ENCODE assay signal across 28 cellular contexts in genomic region chr2:216992056-216992455, GRCh38.
DNase-seq lines count a peak whose midpoint lies in the region; ATAC-seq and TF ChIP-seq lines count a peak whose summit lies in the region.
"Had no signal": no experiment of that assay in that cellular context is flagged by ENCODE, and none has a peak within 500 bp of the region (broad histone marks: within the 10 kb centered on the region; RNA-seq: fewer than 3 reads in every experiment).

No MANE protein-coding gene starts in this region.

- intact Hi-C loops in psoas muscle (cut with DNase I) (no loop called here), OCI-LY7 (cut with micrococcal nuclease; ENCODE audit: unreplicated experiment) (no loop called here)
- intact Hi-C loops in activated T-helper 1 cell treated with anti-CD3 and anti-CD28 coated beads, Interleukin-12 subunit alpha, Interleukin-12 subunit beta, Interleukin-2, Interleukin-4 antibody, amounts not matched to agents 30 ng/mL and 10 ng/mL and 1 ng/mL, durations not matched to agents 14 hours and 24 hours and 36 hours (cut with micrococcal nuclease), result no loop called here

- H3K4me1 Mint-ChIP-seq in activated T-helper 1 cell treated with anti-CD3 and anti-CD28 coated beads, Interleukin-12 subunit alpha, Interleukin-12 subunit beta, Interleukin-2, Interleukin-4 antibody, amounts not matched to agents 30 ng/mL and 10 ng/mL and 1 ng/mL, durations not matched to agents 14 hours and 24 hours and 36 hours (ENCODE audit: low read depth), result no peaks in the 10 kb centered on the region
- H3K4me1 Mint-ChIP-seq: activated naive CD4-positive, alpha-beta T cell treated with anti-CD3 and anti-CD28 coated beads, Interleukin-2, amount 10 ng/mL, durations not matched to agents 7 days and 5 days; memory B cell had no signal

- H3K9me3 Mint-ChIP-seq in activated T-helper 1 cell treated with anti-CD3 and anti-CD28 coated beads, Interleukin-12 subunit alpha, Interleukin-12 subunit beta, Interleukin-2, Interleukin-4 antibody, amounts not matched to agents 30 ng/mL and 10 ng/mL and 1 ng/mL, durations not matched to agents 14 hours and 24 hours and 36 hours, result no peaks in the 10 kb centered on the region
- H3K9me3 Mint-ChIP-seq: activated naive CD4-positive, alpha-beta T cell treated with anti-CD3 and anti-CD28 coated beads, Interleukin-2, amount 10 ng/mL, durations not matched to agents 7 days and 5 days; HFFc6 had no signal

- H3K4me3 ChIP-seq in BLaER1 (no peak overlapping the region), HEK293 (ENCODE audit: low read depth, low read length) (no peak overlapping the region), psoas muscle (no peak overlapping the region), OCI-LY7 (ENCODE audit: low read depth, low read length, poor library complexity, severe bottlenecking) (no peak overlapping the region)
- H3K4me3 ChIP-seq: breast epithelium, colonic mucosa, SJSA1 had no signal

- no peaks in the 10 kb centered on the region for H4K20me1 ChIP-seq in BLaER1
- H4K20me1 ChIP-seq in OCI-LY7 (ENCODE audit: insufficient read depth, low read length), result no peaks in the 10 kb centered on the region

- no peaks in the 10 kb centered on the region for H3K36me3 Mint-ChIP-seq in activated T-helper 1 cell treated with anti-CD3 and anti-CD28 coated beads, Interleukin-12 subunit alpha, Interleukin-12 subunit beta, Interleukin-2, Interleukin-4 antibody, amounts not matched to agents 30 ng/mL and 10 ng/mL and 1 ng/mL, durations not matched to agents 14 hours and 24 hours and 36 hours (ENCODE audit: low read depth)
- H3K36me3 Mint-ChIP-seq: activated naive CD4-positive, alpha-beta T cell treated with anti-CD3 and anti-CD28 coated beads, Interleukin-2, amount 10 ng/mL, durations not matched to agents 7 days and 5 days; memory B cell; type B pancreatic cell had no signal

- no peak overlapping the region for H2AFZ ChIP-seq in OCI-LY7 (ENCODE audit: low read length)

- CTCF ChIA-PET in HEK293 (lab: Yijun Ruan, JAX) (interaction anchor here (0.7 kb wide), 1 partner anchor 35 kb away, joined by 3 read pairs; no protein-coding TSS in a partner anchor), OCI-LY7 (lab: Charles Lee; ENCODE audit: unreplicated experiment) (no interaction called here)

- TF ChIP-seq CTCF in HEK293 (tag by site-specific recombination; IDR thresholded peaks at IDR 0.05), result no peak
- TF ChIP-seq CTCF in psoas muscle (IDR thresholded peaks at IDR 0.05), result no peak
- no peak for TF ChIP-seq CTCF in OCI-LY7 (conservative IDR thresholded peaks at IDR 0.05; ENCODE audit: low read length)

- POLR2A ChIA-PET in HEK293 (lab: Yijun Ruan, JAX), result no interaction called here
- POLR2A ChIA-PET in OCI-LY7 (lab: Charles Lee), result interaction anchor here (0.5 kb wide), 1 partner anchor 732 kb away, joined by 4 read pairs; no protein-coding TSS in a partner anchor

- H3K4me3 Mint-ChIP-seq in activated T-helper 1 cell treated with anti-CD3 and anti-CD28 coated beads, Interleukin-12 subunit alpha, Interleukin-12 subunit beta, Interleukin-2, Interleukin-4 antibody, amounts not matched to agents 30 ng/mL and 10 ng/mL and 1 ng/mL, durations not matched to agents 14 hours and 24 hours and 36 hours, result no peak overlapping the region
- H3K4me3 Mint-ChIP-seq: activated naive CD4-positive, alpha-beta T cell treated with anti-CD3 and anti-CD28 coated beads, Interleukin-2, amount 10 ng/mL, durations not matched to agents 7 days and 5 days; HFFc6; memory B cell; type B pancreatic cell had no signal

- no TSS peak for BruUV-seq in OCI-LY7 (replicated peaks; lab: Mats Ljungman, UMichigan)

- H3K9ac ChIP-seq in BLaER1, result no peak overlapping the region

- no peak for ATAC-seq in psoas muscle
- no peak for ATAC-seq in HG02840 (IDR thresholded peaks at IDR 0.05; ENCODE audit: low FRiP score, unreplicated experiment)
- ATAC-seq in GM19452 (IDR thresholded peaks at IDR 0.05; ENCODE audit: unreplicated experiment), result no peak

- H3K27ac ChIP-seq in BLaER1 (no peak overlapping the region), HEK293 (ENCODE audit: extremely low read depth, low read depth, low read length) (no peak overlapping the region), psoas muscle (no peak overlapping the region), OCI-LY7 (ENCODE audit: low read depth, low read length, poor library complexity, severe bottlenecking) (no peak overlapping the region)
- H3K27ac ChIP-seq: colonic mucosa, SJSA1 had no signal

- no peaks in the 10 kb centered on the region for H3K79me2 ChIP-seq in OCI-LY7 (ENCODE audit: insufficient read depth, low read depth, low read length)

- no peaks in the 10 kb centered on the region for H3K27me3 ChIP-seq in BLaER1
- H3K27me3 ChIP-seq in psoas muscle (ENCODE audit: insufficient read depth in 3 of 3, low read length in 2 of 3), result no peaks in the 10 kb centered on the region
- H3K27me3 ChIP-seq: breast epithelium, colonic mucosa, SJSA1 had no signal

- peak; percentile 24 for DNase-seq in hepatic stellate cell (ENCODE audit: low spot score)
- peak; percentile 27 to 71 for DNase-seq in psoas muscle
- no peak for DNase-seq in OCI-LY7 (ENCODE audit: low spot score)
- DNase-seq in activated T-helper 1 cell treated with anti-CD3 and anti-CD28 coated beads, Interleukin-12 subunit alpha, Interleukin-12 subunit beta, Interleukin-2, Interleukin-4 antibody, amounts not matched to agents 30 ng/mL and 10 ng/mL and 1 ng/mL, durations not matched to agents 14 hours and 24 hours and 36 hours (ENCODE audit: low spot score), result no peak
- DNase-seq: activated CD4-positive, CD25-positive, alpha-beta regulatory T cell; activated naive CD4-positive, alpha-beta T cell treated with anti-CD3 and anti-CD28 coated beads, Interleukin-2, amount 10 ng/mL, durations not matched to agents 7 days and 5 days; amniotic stem cell; DMS53; effector CD8-positive, alpha-beta T cell; GF-D8; head of caudate nucleus; HFFc6; NCI-H187 treated with DMSO at 0.1 percent for 48 hours; NCI-H226; NCI-H748 treated with DMSO at 0.1 percent for 48 hours; nucleus accumbens; stimulated activated CD4-positive, alpha-beta T cell treated with anti-CD3 and anti-CD28 coated beads, Interleukin-12 subunit alpha, Interleukin-12 subunit beta, amount 100 ng/mL, for 4 hours; stimulated activated CD4-positive, alpha-beta T cell treated with anti-CD3 and anti-CD28 coated beads, Interleukin-4, amount 100 ng/mL, for 1 hour; T-helper 1 cell had no signal

- no peaks in the 10 kb centered on the region for H3K36me3 ChIP-seq in BLaER1
- no peaks in the 10 kb centered on the region for H3K36me3 ChIP-seq in HEK293 (ENCODE audit: control insufficient read depth in 2 of 2, insufficient read depth in 1 of 2, low read length in 2 of 2)
- H3K36me3 ChIP-seq in psoas muscle (ENCODE audit: insufficient read depth in 1 of 2, low read depth in 1 of 2), result no peaks in the 10 kb centered on the region
- no peaks in the 10 kb centered on the region for H3K36me3 ChIP-seq in OCI-LY7 (ENCODE audit: insufficient read depth, low read length)
- H3K36me3 ChIP-seq: breast epithelium, colonic mucosa, SJSA1 had no signal

- H3K27ac Mint-ChIP-seq in activated T-helper 1 cell treated with anti-CD3 and anti-CD28 coated beads, Interleukin-12 subunit alpha, Interleukin-12 subunit beta, Interleukin-2, Interleukin-4 antibody, amounts not matched to agents 30 ng/mL and 10 ng/mL and 1 ng/mL, durations not matched to agents 14 hours and 24 hours and 36 hours, result no peak overlapping the region
- H3K27ac Mint-ChIP-seq: activated naive CD4-positive, alpha-beta T cell treated with anti-CD3 and anti-CD28 coated beads, Interleukin-2, amount 10 ng/mL, durations not matched to agents 7 days and 5 days; HFFc6; memory B cell had no signal

- peaks cover 13% of the 10 kb centered on the region; the same call in 1 of the 2 replicates for H3K4me1 ChIP-seq in BLaER1
- no peaks in the 10 kb centered on the region for H3K4me1 ChIP-seq in HEK293 (ENCODE audit: control insufficient read depth, insufficient read depth, low read length)
- no peaks in the 10 kb centered on the region for H3K4me1 ChIP-seq in psoas muscle
- no peaks in the 10 kb centered on the region for H3K4me1 ChIP-seq in OCI-LY7 (ENCODE audit: insufficient read depth, low read length, poor library complexity, severe bottlenecking)
- H3K4me1 ChIP-seq: breast epithelium, colonic mucosa had no signal

- H3K4me2 ChIP-seq in BLaER1 (peak overlapping the region; percentile 13; the same call in 1 of the 2 replicates), OCI-LY7 (ENCODE audit: low read length) (no peak overlapping the region)

- 77 to 80% (median 79%) methylated on average over 2 of the region's 2 CpGs for WGBS in psoas muscle, 3 donors

- peaks cover 12% of the 10 kb centered on the region for H3K27me3 Mint-ChIP-seq in activated T-helper 1 cell treated with anti-CD3 and anti-CD28 coated beads, Interleukin-12 subunit alpha, Interleukin-12 subunit beta, Interleukin-2, Interleukin-4 antibody, amounts not matched to agents 30 ng/mL and 10 ng/mL and 1 ng/mL, durations not matched to agents 14 hours and 24 hours and 36 hours (ENCODE audit: insufficient read depth)

- H3K9me3 ChIP-seq in BLaER1 (no peaks in the 10 kb centered on the region), HEK293 (ENCODE audit: control insufficient read depth, insufficient read depth, low read depth, low read length) (no peaks in the 10 kb centered on the region), psoas muscle (no peaks in the 10 kb centered on the region), OCI-LY7 (ENCODE audit: low read length) (no peaks in the 10 kb centered on the region)
- H3K9me3 ChIP-seq: breast epithelium, colonic mucosa, SJSA1 had no signal

- H3K9me2 ChIP-seq in OCI-LY7 (ENCODE audit: insufficient read depth, low read length), result no peaks in the 10 kb centered on the region

Comparison
In these comparisons a context has a peak if more than half of its experiments do, and no peak if none do; other contexts are left out.
1. DNase-seq: peak in hepatic stellate cell (single experiment) and psoas muscle (2 of 2); none in OCI-LY7 (single experiment) and activated T-helper 1 cell treated with anti-CD3 and anti-CD28 coated beads, Interleukin-12 subunit alpha, Interleukin-12 subunit beta, Interleukin-2, Interleukin-4 antibody, amounts not matched to agents 30 ng/mL and 10 ng/mL and 1 ng/mL, durations not matched to agents 14 hours and 24 hours and 36 hours (single experiment).